Comparison of ENCODE assay signal across 12 cellular contexts in the genomic region with DNA sequence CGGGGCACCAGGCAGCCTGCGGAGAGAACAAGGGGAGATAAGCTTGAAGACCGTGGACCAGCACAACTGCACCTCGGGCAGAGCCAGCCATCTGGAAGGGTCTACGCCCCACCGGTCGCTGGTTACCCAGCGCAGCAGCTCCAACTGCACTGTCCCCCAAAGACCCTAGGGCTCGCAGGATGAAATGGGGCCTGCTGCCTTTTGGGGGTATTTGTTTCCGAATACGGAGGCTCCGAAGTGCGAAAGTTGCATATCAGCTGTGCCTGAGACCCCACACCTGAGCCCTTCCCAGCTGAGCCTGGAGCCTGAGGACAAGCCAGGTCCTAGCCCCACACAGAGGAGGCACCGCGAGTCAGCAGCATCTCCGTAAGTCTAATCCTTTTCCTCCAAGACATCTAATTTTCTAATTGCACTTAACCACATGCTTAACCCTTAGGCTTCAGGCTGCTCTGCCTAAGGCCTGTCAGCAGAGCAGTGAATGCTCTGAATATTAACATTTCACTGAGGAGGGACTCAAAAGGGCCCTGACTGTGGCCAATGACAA. TPM values are rescaled to one million over a fixed set of nuclear protein-coding genes. Genes with fewer than 3 reads are reported as not detected.
A peak's percentile ranks its signal among the peaks of the same experiment; 100 is the strongest.
DNase-seq lines count a peak whose midpoint lies in the region; FAIRE-seq and TF ChIP-seq lines count a peak whose summit lies in the region.
"Had no signal": no experiment of that assay in that cellular context is flagged by ENCODE, and none has a peak within 500 bp of the region (broad histone marks: within the 10 kb centered on the region; RNA-seq: fewer than 3 reads in every experiment).

No MANE protein-coding gene starts in this region.

- in situ Hi-C loops in astrocyte of the cerebellum (cut with HindIII; ENCODE audit: low sequenced_read_pairs) = loop anchor here (5.0 to 25.0 kb wide), 3 partner anchors 49 to 189 kb away; a partner anchor contains a TSS

- no peak for TF ChIP-seq CTCF in astrocyte of the cerebellum (IDR thresholded peaks at IDR 0.05; ENCODE audit: low read depth, low read length, missing control alignments)
- no peak for TF ChIP-seq CTCF in kidney (IDR thresholded peaks at IDR 0.05; ENCODE audit: borderline replicate concordance, extremely low read depth, insufficient read depth)
- no peak for TF ChIP-seq CTCF in smooth muscle cell (IDR thresholded peaks at IDR 0.05; ENCODE audit: borderline replicate concordance, insufficient read depth, poor library complexity, severe bottlenecking)
- TF ChIP-seq CTCF in coronary artery (IDR thresholded peaks at IDR 0.05) = no peak

- H3K79me2 ChIP-seq in smooth muscle cell (ENCODE audit: low read depth) = peaks cover 43% of the 10 kb centered on the region

- TF ChIP-seq EP300 in Ishikawa (IDR thresholded peaks at IDR 0.05; ENCODE audit: borderline replicate concordance) = no peak

- no peak for FAIRE-seq in kidney (lab: Jason Lieb, UNC)

- H4K20me1 ChIP-seq in smooth muscle cell (ENCODE audit: low read depth) = peaks cover 76% of the 10 kb centered on the region

- H3K4me1 ChIP-seq in kidney (ENCODE audit: control insufficient read depth in 1 of 2, insufficient read depth in 1 of 2, low read depth in 1 of 2, low read length in 2 of 2) (peaks cover 35 to 60% of the 10 kb centered on the region in 2 donors), smooth muscle cell (ENCODE audit: low read depth) (peaks cover 37% of the 10 kb centered on the region)

- H3K27ac ChIP-seq in kidney (ENCODE audit: low read depth in 2 of 2, low read length in 2 of 2) (peak overlapping the region; percentile 95), smooth muscle cell (ENCODE audit: low read depth) (peak overlapping the region; percentile 1), coronary artery (no peak overlapping the region)

- H2AFZ ChIP-seq in smooth muscle cell (ENCODE audit: low read depth) = no peak overlapping the region

- peaks cover under 1% of the 10 kb centered on the region for H3F3A ChIP-seq in smooth muscle cell (ENCODE audit: low read depth)

- intact Hi-C loops in kidney (cut with DNase I) = no loop called here

- H3K4me2 ChIP-seq in smooth muscle cell = peak overlapping the region; percentile 73

- peak overlapping the region; percentile 30 to 72 for H3K9ac ChIP-seq in kidney (ENCODE audit: low read length in 2 of 2)
- no peak overlapping the region for H3K9ac ChIP-seq in smooth muscle cell (ENCODE audit: low read depth)

- TF ChIP-seq RAD21 in Ishikawa (IDR thresholded peaks at IDR 0.05; ENCODE audit: low read depth) = no peak

- H3K9me3 ChIP-seq in kidney (ENCODE audit: control insufficient read depth in 1 of 2, low read length in 2 of 2) (no peaks in the 10 kb centered on the region), smooth muscle cell (replicated peaks; ENCODE audit: low read depth) (no peaks in the 10 kb centered on the region)
- H3K9me3 ChIP-seq: mucosa of descending colon, spleen had no signal

- DNase-seq in astrocyte of the cerebellum (ENCODE audit: low read depth) (no peak), kidney (no peak), smooth muscle cell (lab: John Stamatoyannopoulos, UW; ENCODE audit: unreplicated experiment) (no peak), coronary artery (ENCODE audit: low spot score) (no peak), activated gamma-delta T cell (lab: John Stamatoyannopoulos, UW) (no peak), ureter (ENCODE audit: low spot score) (no peak)
- DNase-seq: activated CD4-positive, alpha-beta T cell treated with anti-CD3 and anti-CD28 coated beads, Interleukin-2, amount 50 U/mL, for 1 hour; activated effector memory CD4-positive, alpha-beta T cell treated with anti-CD3 and anti-CD28 coated beads, Interleukin-2, amount 50 U/mL, for 16 hours; spleen; stimulated activated CD8-positive, alpha-beta memory T cell treated with anti-CD3 and anti-CD28 coated beads, Interleukin-4, amount 100 ng/mL, for 48 hours had no signal

- H3K36me3 ChIP-seq in kidney (ENCODE audit: control insufficient read depth in 1 of 2, insufficient read depth in 2 of 2, low read length in 2 of 2) (peaks cover 4 to 12% of the 10 kb centered on the region in 2 donors), smooth muscle cell (ENCODE audit: low read depth) (peaks cover 4% of the 10 kb centered on the region)

- H3K4me3 ChIP-seq in astrocyte of the cerebellum (ENCODE audit: low read depth, low read length) (peak overlapping the region; percentile 12), kidney (ENCODE audit: low read length in 2 of 2) (peak overlapping the region; percentile 46 to 84), smooth muscle cell (peak overlapping the region; percentile 31), coronary artery (no peak overlapping the region)
- H3K4me3 ChIP-seq: mucosa of descending colon, spleen had no signal

- no peaks in the 10 kb centered on the region for H3K27me3 ChIP-seq in smooth muscle cell (ENCODE audit: low read depth)

- 49% methylated on average over 15 of the region's 16 CpGs for WGBS in smooth muscle cell (ENCODE audit: low lambda C conversion rate)

TF ChIP-seq in Ishikawa, 13 proteins besides CTCF, POLR2A, EP300 and RAD21:
- TF ChIP-seq ZBTB7A (IDR thresholded peaks at IDR 0.05; ENCODE audit: low read depth) (peak; percentile 55; the same call in 1 of the 2 replicates), CEBPB (IDR thresholded peaks at IDR 0.05) (no peak)

RNA-seq across cellular contexts. Expression of gene KIFC3, which starts 4.0 kb away (rescaled TPM):
- total RNA-seq in kidney = 109 TPM
- polyA plus RNA-seq in kidney (ENCODE audit: insufficient read depth, low read depth, low replicate concordance) = 74.9 TPM
- total RNA-seq in smooth muscle cell = 28.0 and 30.6 TPM in 2 replicates
- polyA plus RNA-seq in smooth muscle cell = 50.2 and 51.6 TPM in 2 replicates
- 117 TPM for total RNA-seq in ureter

Comparison
In these comparisons a context has a peak if more than half of its experiments do, and no peak if none do; other contexts are left out.
1. H3K27ac ChIP-seq: peak in kidney (2 of 2) and smooth muscle cell (single experiment); none in coronary artery (0 of 2).